In genomic region chr12:132322206-132323132, GRCh38 we compare ENCODE assay signal across 23 cellular contexts. TPM values are rescaled to one million over a fixed set of nuclear protein-coding genes. Genes with fewer than 3 reads are reported as not detected.
DNase-seq lines count a peak whose midpoint lies in the region; ATAC-seq, FAIRE-seq and TF ChIP-seq lines count a peak whose summit lies in the region.
"Had no signal": no experiment of that assay in that cellular context is flagged by ENCODE, and none has a peak within 500 bp of the region (broad histone marks: within the 10 kb centered on the region; RNA-seq: fewer than 3 reads in every experiment).

No MANE protein-coding gene starts in this region.

- peaks cover 5 to 38% (median 12%) of the 10 kb centered on the region in 5 donors for H3K27me3 Mint-ChIP-seq in naive thymus-derived CD8-positive, alpha-beta T cell

- intact Hi-C loops in Right ventricle myocardium inferior (cut with DNase I), result no loop called here
- intact Hi-C loops in heart right ventricle (cut with DNase I), result no loop called here
- intact Hi-C loops in tibial artery (cut with DNase I; ENCODE audit: low total_unique reads), result no loop called here

- FAIRE-seq in H54 (lab: Jason Lieb, UNC), result no peak
- FAIRE-seq: TTC549 had no signal

- no peak for TF ChIP-seq POLR2A in H54 (IDR thresholded peaks at IDR 0.05; ENCODE audit: low read depth, low read length)

- H3K36me3 ChIP-seq in heart right ventricle, result no peaks in the 10 kb centered on the region
- no peaks in the 10 kb centered on the region for H3K36me3 ChIP-seq in tibial artery
- H3K36me3 ChIP-seq: upper lobe of right lung had no signal

- WGBS in heart right ventricle, 2 donors, result 53 to 54% methylated on average over 43 of the region's 43 CpGs

- ATAC-seq in Right ventricle myocardium inferior (no peak), heart right ventricle (no peak), HG03097 (IDR thresholded peaks at IDR 0.05; ENCODE audit: low FRiP score, unreplicated experiment) (no peak)
- no peak for ATAC-seq in naive thymus-derived CD8-positive, alpha-beta T cell
- ATAC-seq in stimulated activated effector memory CD8-positive, alpha-beta T cell treated with anti-CD3 and anti-CD28 coated beads, Interleukin-12 subunit alpha, Interleukin-12 subunit beta, amount 100 ng/mL, for 72 hours, result no peak
- ATAC-seq: upper lobe of right lung had no signal

- H3K4me3 Mint-ChIP-seq in naive thymus-derived CD8-positive, alpha-beta T cell, result peak overlapping the region in 6 of 10 donors; percentile 69 to 91 (median 75)
- H3K4me3 Mint-ChIP-seq in stimulated activated effector memory CD8-positive, alpha-beta T cell treated with anti-CD3 and anti-CD28 coated beads, Interleukin-12 subunit alpha, Interleukin-12 subunit beta, amount 100 ng/mL, for 72 hours, result no peak overlapping the region

- no peaks in the 10 kb centered on the region for H3K9me3 Mint-ChIP-seq in naive thymus-derived CD8-positive, alpha-beta T cell
- H3K9me3 Mint-ChIP-seq in stimulated activated effector memory CD8-positive, alpha-beta T cell treated with anti-CD3 and anti-CD28 coated beads, Interleukin-12 subunit alpha, Interleukin-12 subunit beta, amount 100 ng/mL, for 72 hours, result no peaks in the 10 kb centered on the region
- H3K9me3 Mint-ChIP-seq: activated naive CD4-positive, alpha-beta T cell treated with anti-CD3 and anti-CD28 coated beads, Interleukin-2, amount 50 U/mL, for 24 hours; IgD-negative memory B cell had no signal

- H3K27ac ChIP-seq in heart right ventricle (no peak overlapping the region), tibial artery (no peak overlapping the region)
- H3K27ac ChIP-seq: upper lobe of right lung had no signal

- peaks cover 4 to 17% (median 13%) of the 10 kb centered on the region in 4 donors for H3K4me1 Mint-ChIP-seq in naive thymus-derived CD8-positive, alpha-beta T cell
- H3K4me1 Mint-ChIP-seq in stimulated activated effector memory CD8-positive, alpha-beta T cell treated with anti-CD3 and anti-CD28 coated beads, Interleukin-12 subunit alpha, Interleukin-12 subunit beta, amount 100 ng/mL, for 72 hours, result peaks cover 9% of the 10 kb centered on the region

- DNase-seq in Right ventricle myocardium inferior (ENCODE audit: missing footprints) (peak; percentile 46), heart right ventricle (no peak), dermis blood vessel endothelial cell (peak; percentile 35), H54 (ENCODE audit: insufficient read length, low spot score) (no peak), tibial artery (no peak)
- DNase-seq in naive thymus-derived CD8-positive, alpha-beta T cell, result peak in 1 of 10 donors; percentile 50
- no peak for DNase-seq in stimulated activated effector memory CD8-positive, alpha-beta T cell treated with anti-CD3 and anti-CD28 coated beads, Interleukin-12 subunit alpha, Interleukin-12 subunit beta, amount 100 ng/mL, for 72 hours (ENCODE audit: low spot score in 2 of 2)
- DNase-seq: 8988T, cortex of kidney, hippocampal formation, mammary epithelial cell, NCI-H1417 treated with DMSO at 0.1 percent for 48 hours, NCI-H526 treated with DMSO at 0.1 percent for 48 hours, SHP77, SW 1271, upper lobe of right lung had no signal

- no peaks in the 10 kb centered on the region for H3K9me3 ChIP-seq in heart right ventricle
- no peaks in the 10 kb centered on the region for H3K9me3 ChIP-seq in tibial artery
- H3K9me3 ChIP-seq: upper lobe of right lung had no signal

- peak overlapping the region in 5 of 10 donors; percentile 75 to 90 (median 89) for H3K27ac Mint-ChIP-seq in naive thymus-derived CD8-positive, alpha-beta T cell
- H3K27ac Mint-ChIP-seq in stimulated activated effector memory CD8-positive, alpha-beta T cell treated with anti-CD3 and anti-CD28 coated beads, Interleukin-12 subunit alpha, Interleukin-12 subunit beta, amount 100 ng/mL, for 72 hours, result peak overlapping the region; percentile 56

- peaks cover 0 to 7% (median 0%) of the 10 kb centered on the region in 9 donors for H3K4me1 ChIP-seq in heart right ventricle
- peaks cover 0 to 9% (median under 1%) of the 10 kb centered on the region in 4 donors for H3K4me1 ChIP-seq in tibial artery

- POLR2A ChIA-PET in naive thymus-derived CD8-positive, alpha-beta T cell (lab: Charles Lee), result no interaction called here

- H3K4me3 ChIP-seq in heart right ventricle (no peak overlapping the region), tibial artery (no peak overlapping the region)
- H3K4me3 ChIP-seq: upper lobe of right lung had no signal

- H3K27me3 ChIP-seq in heart right ventricle, result peaks cover 0 to 93% (median 63%) of the 10 kb centered on the region in 7 donors
- peaks cover 0 to 92% of the 10 kb centered on the region in 2 donors for H3K27me3 ChIP-seq in tibial artery
- H3K27me3 ChIP-seq: upper lobe of right lung had no signal

- TF ChIP-seq CTCF in heart right ventricle (IDR thresholded peaks at IDR 0.05) (no peak), tibial artery (IDR thresholded peaks at IDR 0.05) (no peak)

- no peaks in the 10 kb centered on the region for H3K36me3 Mint-ChIP-seq in naive thymus-derived CD8-positive, alpha-beta T cell
- H3K36me3 Mint-ChIP-seq in stimulated activated effector memory CD8-positive, alpha-beta T cell treated with anti-CD3 and anti-CD28 coated beads, Interleukin-12 subunit alpha, Interleukin-12 subunit beta, amount 100 ng/mL, for 72 hours, result no peaks in the 10 kb centered on the region
- H3K36me3 Mint-ChIP-seq: brain, IgD-negative memory B cell had no signal

RNA-seq across cellular contexts. Expression of gene GALNT9, which starts 6.9 kb away (rescaled TPM):
- total RNA-seq in Right ventricle myocardium inferior, result not detected
- total RNA-seq in heart right ventricle, result under 1 TPM in 1 of 10 donors, not detected in 9; 0.19 TPM
- under 1 TPM in 1 of 2 donors, not detected in 1; 0.01 TPM for polyA plus RNA-seq in heart right ventricle
- 0.14 and 0.17 TPM in 2 replicates for total RNA-seq in dermis blood vessel endothelial cell
- total RNA-seq in naive thymus-derived CD8-positive, alpha-beta T cell, result not detected
- not detected for polyA plus RNA-seq in naive thymus-derived CD8-positive, alpha-beta T cell
- total RNA-seq: M059J, mammary epithelial cell had no signal
- polyA plus RNA-seq: BJ, mammary epithelial cell had no signal

Comparison
In these comparisons a context has a peak if more than half of its experiments do, and no peak if none do; other contexts are left out.
1. DNase-seq: peak in Right ventricle myocardium inferior (single experiment) and dermis blood vessel endothelial cell (single experiment); none in heart right ventricle (0 of 2), stimulated activated effector memory CD8-positive, alpha-beta T cell treated with anti-CD3 and anti-CD28 coated beads, Interleukin-12 subunit alpha, Interleukin-12 subunit beta, amount 100 ng/mL, for 72 hours (0 of 2), H54 (single experiment) and tibial artery (0 of 2).